1 cellular context compared by ENCODE assay signal in the genomic region with DNA sequence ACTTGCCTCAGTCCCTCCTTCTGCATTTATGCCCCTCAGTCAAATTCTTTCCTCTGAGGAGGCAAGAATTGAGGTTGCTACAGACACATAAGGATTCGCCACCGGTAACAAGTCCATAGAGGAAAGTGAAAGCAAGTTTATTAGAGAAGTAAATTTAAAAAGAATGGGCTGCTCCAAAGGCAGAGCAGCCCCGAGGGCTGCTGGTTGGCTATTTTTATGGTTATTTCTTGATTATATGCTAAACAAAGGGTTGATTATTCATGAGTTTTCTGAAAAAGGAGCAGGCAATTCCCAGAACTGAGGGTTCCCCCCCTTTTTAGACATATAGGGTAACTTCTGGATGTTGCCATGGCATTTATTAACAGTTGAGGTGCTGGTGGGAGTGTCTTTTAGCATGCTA.
TF ChIP-seq lines count a peak whose summit lies in the region.

No MANE protein-coding gene starts in this region.

TF ChIP-seq in WTC11, 78 proteins besides CTCF, POLR2A, EP300 and RAD21 (continued from another document):
- no peak for TF ChIP-seq ARID4B (CRISPR knock-in tag; IDR thresholded peaks at IDR 0.05; ENCODE audit: borderline replicate concordance)
- TF ChIP-seq ZSCAN18 (CRISPR knock-in tag; IDR thresholded peaks at IDR 0.05): no peak
- TF ChIP-seq, protein P1, sequence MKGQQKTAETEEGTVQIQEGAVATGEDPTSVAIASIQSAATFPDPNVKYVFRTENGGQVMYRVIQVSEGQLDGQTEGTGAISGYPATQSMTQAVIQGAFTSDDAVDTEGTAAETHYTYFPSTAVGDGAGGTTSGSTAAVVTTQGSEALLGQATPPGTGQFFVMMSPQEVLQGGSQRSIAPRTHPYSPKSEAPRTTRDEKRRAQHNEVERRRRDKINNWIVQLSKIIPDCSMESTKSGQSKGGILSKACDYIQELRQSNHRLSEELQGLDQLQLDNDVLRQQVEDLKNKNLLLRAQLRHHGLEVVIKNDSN (CRISPR knock-in tag; IDR thresholded peaks at IDR 0.05): no peak
- no peak for TF ChIP-seq ELF4 (CRISPR knock-in tag; IDR thresholded peaks at IDR 0.05; ENCODE audit: low read depth)
- no peak for TF ChIP-seq ZNF219 (CRISPR knock-in tag; IDR thresholded peaks at IDR 0.05; ENCODE audit: borderline replicate concordance)
- TF ChIP-seq, protein P2, sequence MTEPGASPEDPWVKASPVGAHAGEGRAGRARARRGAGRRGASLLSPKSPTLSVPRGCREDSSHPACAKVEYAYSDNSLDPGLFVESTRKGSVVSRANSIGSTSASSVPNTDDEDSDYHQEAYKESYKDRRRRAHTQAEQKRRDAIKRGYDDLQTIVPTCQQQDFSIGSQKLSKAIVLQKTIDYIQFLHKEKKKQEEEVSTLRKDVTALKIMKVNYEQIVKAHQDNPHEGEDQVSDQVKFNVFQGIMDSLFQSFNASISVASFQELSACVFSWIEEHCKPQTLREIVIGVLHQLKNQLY (CRISPR knock-in tag; IDR thresholded peaks at IDR 0.05): no peak
- no peak for TF ChIP-seq TP53 (CRISPR knock-in tag; IDR thresholded peaks at IDR 0.05)
- TF ChIP-seq JUN (CRISPR knock-in tag; IDR thresholded peaks at IDR 0.05): no peak
